17 cellular contexts compared by ENCODE assay signal in the genomic region with DNA sequence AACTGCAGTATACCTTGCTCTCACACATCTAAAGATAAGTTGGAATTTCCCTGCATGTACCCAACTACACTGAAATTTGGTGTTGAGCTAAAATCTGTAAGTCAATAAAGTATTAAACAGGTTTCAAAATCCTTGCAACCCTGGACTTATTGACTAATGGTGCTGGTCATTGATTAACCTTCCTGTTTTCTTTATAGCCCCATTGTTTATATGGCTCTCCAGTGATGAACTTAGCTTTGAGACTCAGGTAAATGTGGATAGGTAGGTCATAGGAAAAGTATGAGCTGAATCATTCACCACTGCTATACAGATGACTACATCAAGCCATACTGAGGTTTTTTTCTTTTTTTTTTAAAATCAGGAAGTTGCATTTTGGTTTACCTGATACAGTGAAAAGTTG.
"Had no signal": no experiment of that assay in that cellular context is flagged by ENCODE, and none has a peak within 500 bp of the region (broad histone marks: within the 10 kb centered on the region; RNA-seq: fewer than 3 reads in every experiment).

No MANE protein-coding gene starts in this region.

- H3K4me1 ChIP-seq: psoas muscle had no signal

- H3K9me3 Mint-ChIP-seq: activated CD4-positive, alpha-beta T cell treated with anti-CD3 and anti-CD28 coated beads, Interleukin-2, amount 10 ng/mL, durations not matched to agents 24 days and 14 days; activated naive CD4-positive, alpha-beta T cell treated with anti-CD3 and anti-CD28 coated beads for 36 hours; T-helper 1 cell treated with Interleukin-12 subunit alpha and Interleukin-12 subunit beta and Interleukin-4 antibody, amounts not matched to agents 30 μg/mL and 1 μg/mL, for 36 hours; WTC11 had no signal

- DNase-seq: activated CD4-positive, alpha-beta T cell treated with anti-CD3 and anti-CD28 coated beads, Interleukin-2, amount 10 ng/mL, durations not matched to agents 24 days and 14 days; activated naive CD4-positive, alpha-beta T cell treated with anti-CD3 and anti-CD28 coated beads for 36 hours; cortex of kidney; effector CD8-positive, alpha-beta T cell; hippocampal formation; left cardiac atrium; mucosa of descending colon; naive thymus-derived CD8-positive, alpha-beta T cell; occipital lobe; psoas muscle; stimulated activated CD4-positive, alpha-beta T cell treated with anti-CD3 and anti-CD28 coated beads, Interleukin-4, amount 100 ng/mL, for 1 hour; stimulated activated CD8-positive, alpha-beta memory T cell treated with anti-CD3 and anti-CD28 coated beads, Interleukin-4, amount 100 ng/mL, for 48 hours; stimulated activated naive CD8-positive, alpha-beta T cell treated with anti-CD3 and anti-CD28 coated beads, Interleukin-15, Interleukin-2, amounts not matched to agents 100 U/mL and 50 U/mL, for 24 hours had no signal

- H3K27ac ChIP-seq: psoas muscle, thoracic aorta had no signal

- H3K36me3 ChIP-seq: thoracic aorta had no signal

- H3K27me3 Mint-ChIP-seq: activated CD4-positive, alpha-beta T cell treated with anti-CD3 and anti-CD28 coated beads, Interleukin-2, amount 10 ng/mL, durations not matched to agents 24 days and 14 days; central memory CD8-positive, alpha-beta T cell had no signal

- H3K4me3 Mint-ChIP-seq: activated CD4-positive, alpha-beta T cell treated with anti-CD3 and anti-CD28 coated beads, Interleukin-2, amount 10 ng/mL, durations not matched to agents 24 days and 14 days; activated naive CD4-positive, alpha-beta T cell treated with anti-CD3 and anti-CD28 coated beads for 36 hours; central memory CD8-positive, alpha-beta T cell; naive thymus-derived CD8-positive, alpha-beta T cell; T-helper 1 cell treated with Interleukin-12 subunit alpha and Interleukin-12 subunit beta and Interleukin-4 antibody, amounts not matched to agents 30 μg/mL and 1 μg/mL, for 36 hours; WTC11 had no signal

- H3K4me3 ChIP-seq: mucosa of descending colon, psoas muscle, thoracic aorta had no signal

- H3K9me3 ChIP-seq: mucosa of descending colon, psoas muscle, thoracic aorta had no signal

- H3K4me1 Mint-ChIP-seq: activated CD4-positive, alpha-beta T cell treated with anti-CD3 and anti-CD28 coated beads, Interleukin-2, amount 10 ng/mL, durations not matched to agents 24 days and 14 days; central memory CD8-positive, alpha-beta T cell; naive thymus-derived CD8-positive, alpha-beta T cell had no signal

- ATAC-seq: left cardiac atrium; mucosa of descending colon; naive thymus-derived CD8-positive, alpha-beta T cell; psoas muscle; stimulated activated naive CD8-positive, alpha-beta T cell treated with anti-CD3 and anti-CD28 coated beads, Interleukin-15, Interleukin-2, amounts not matched to agents 100 U/mL and 50 U/mL, for 24 hours; WTC11 had no signal

- H3K36me3 Mint-ChIP-seq: naive thymus-derived CD8-positive, alpha-beta T cell had no signal

- H3K27ac Mint-ChIP-seq: activated CD4-positive, alpha-beta T cell treated with anti-CD3 and anti-CD28 coated beads, Interleukin-2, amount 10 ng/mL, durations not matched to agents 24 days and 14 days; activated naive CD4-positive, alpha-beta T cell treated with anti-CD3 and anti-CD28 coated beads for 36 hours; naive thymus-derived CD8-positive, alpha-beta T cell; T-helper 1 cell treated with Interleukin-12 subunit alpha and Interleukin-12 subunit beta and Interleukin-4 antibody, amounts not matched to agents 30 μg/mL and 1 μg/mL, for 36 hours; WTC11 had no signal
